Comparison of ENCODE assay signal across 20 cellular contexts in genomic region chr2:138867341-138867740, GRCh38.
DNase-seq lines count a peak whose midpoint lies in the region; ATAC-seq, FAIRE-seq and TF ChIP-seq lines count a peak whose summit lies in the region.
"Had no signal": no experiment of that assay in that cellular context is flagged by ENCODE, and none has a peak within 500 bp of the region (broad histone marks: within the 10 kb centered on the region; RNA-seq: fewer than 3 reads in every experiment).

No MANE protein-coding gene starts in this region.

- H3K27ac ChIP-seq in HepG2 (ENCODE audit: extremely low read length, insufficient read depth, low read length) (no peak overlapping the region), right lobe of liver (no peak overlapping the region), PC-9 (no peak overlapping the region)
- H3K27ac ChIP-seq: BLaER1, C4-2B had no signal

- WGBS in HepG2 (ENCODE audit: low lambda C conversion rate), result 2% methylated on average over 1 of the region's 1 CpG
- 92% methylated on average over 1 of the region's 1 CpG for WGBS in right lobe of liver (ENCODE audit: insufficient coverage, low coverage, low lambda C conversion rate, missing lambda C conversion rate)

- no peaks in the 10 kb centered on the region for H3K79me2 ChIP-seq in HepG2 (ENCODE audit: insufficient read depth, low read length)
- no peaks in the 10 kb centered on the region for H3K79me2 ChIP-seq in PC-9 (ENCODE audit: low read depth)

- no peaks in the 10 kb centered on the region for H3K9me2 ChIP-seq in PC-9 (ENCODE audit: insufficient read depth)

- FAIRE-seq in HepG2 (lab: Jason Lieb, UNC), result no peak
- FAIRE-seq in GM12892 (lab: Jason Lieb, UNC), result no peak
- FAIRE-seq: GM12891, H54 had no signal

- no peaks in the 10 kb centered on the region for H3K9me3 Mint-ChIP-seq in activated naive CD4-positive, alpha-beta T cell treated with anti-CD3 and anti-CD28 coated beads for 36 hours

- H3K36me3 ChIP-seq in HepG2 (replicated peaks in 1 of 2; ENCODE audit: control insufficient read depth in 1 of 2, insufficient read depth in 2 of 2, low read length in 2 of 2) (no peaks in the 10 kb centered on the region), right lobe of liver (no peaks in the 10 kb centered on the region), PC-9 (ENCODE audit: low read depth) (no peaks in the 10 kb centered on the region)
- H3K36me3 ChIP-seq: BLaER1, HAP-1 had no signal

- no peaks in the 10 kb centered on the region for H3K36me3 Mint-ChIP-seq in activated naive CD4-positive, alpha-beta T cell treated with anti-CD3 and anti-CD28 coated beads for 36 hours (ENCODE audit: low read depth)
- H3K36me3 Mint-ChIP-seq: CD4-positive, CD25-positive, alpha-beta regulatory T cell; CD8-positive, alpha-beta T cell had no signal

- no peak overlapping the region for H3K4me3 ChIP-seq in HepG2 (replicated peaks in 1 of 3; ENCODE audit: insufficient read depth in 1 of 3, low read depth in 2 of 3, low read length in 3 of 3)
- no peak overlapping the region for H3K4me3 ChIP-seq in right lobe of liver
- no peak overlapping the region for H3K4me3 ChIP-seq in PC-9
- H3K4me3 ChIP-seq: BLaER1, HAP-1 had no signal

- intact Hi-C loops in HepG2 (cut with micrococcal nuclease; ENCODE audit: unreplicated experiment) (no loop called here), right lobe of liver (cut with DNase I) (no loop called here), PC-9 (cut with micrococcal nuclease; ENCODE audit: unreplicated experiment) (no loop called here)
- intact Hi-C loops in activated naive CD4-positive, alpha-beta T cell treated with anti-CD3 and anti-CD28 coated beads for 36 hours (cut with micrococcal nuclease), result no loop called here

- no peak overlapping the region for H2AFZ ChIP-seq in HepG2 (ENCODE audit: low read length)
- H2AFZ ChIP-seq in PC-9, result 0 out of 2 replicates have a peak overlapping the region, but pooled peaks have one; percentile 11

- DNase-seq in HepG2 (ENCODE audit: low spot score), result no peak
- no peak for DNase-seq in right lobe of liver
- DNase-seq in NCI-H524 treated with DMSO at 0.1 percent for 48 hours (lab: John Stamatoyannopoulos, UW), result peak; percentile 55
- no peak for DNase-seq in PC-9
- DNase-seq in activated naive CD4-positive, alpha-beta T cell treated with anti-CD3 and anti-CD28 coated beads for 36 hours, result no peak
- no peak for DNase-seq in GM12892 (ENCODE audit: insufficient read length)
- DNase-seq: CD4-positive, CD25-positive, alpha-beta regulatory T cell; CD8-positive, alpha-beta T cell; DMS53; DMS79 treated with DMSO at 0.1 percent for 48 hours; GF-D8; GOT3; HFFc6 had no signal

- no peaks in the 10 kb centered on the region for H3K4me1 Mint-ChIP-seq in activated naive CD4-positive, alpha-beta T cell treated with anti-CD3 and anti-CD28 coated beads for 36 hours (ENCODE audit: low read depth)
- H3K4me1 Mint-ChIP-seq: B cell; CD4-positive, CD25-positive, alpha-beta regulatory T cell had no signal

- H3K9me3 ChIP-seq in HepG2 (ENCODE audit: low read length) (no peaks in the 10 kb centered on the region), right lobe of liver (no peaks in the 10 kb centered on the region), PC-9 (ENCODE audit: insufficient read depth, low read depth) (no peaks in the 10 kb centered on the region; the same call in 1 of the 2 replicates)
- H3K9me3 ChIP-seq: BLaER1, HAP-1 had no signal

- no peak for TF ChIP-seq CTCF in HepG2 (CRISPR knock-in tag; IDR thresholded peaks at IDR 0.05)
- TF ChIP-seq CTCF in right lobe of liver (IDR thresholded peaks at IDR 0.05), result no peak
- no peak for TF ChIP-seq CTCF in PC-9 (conservative IDR thresholded peaks at IDR 0.05)

- H4K20me1 ChIP-seq in HepG2 (ENCODE audit: insufficient read depth, low read length) (no peaks in the 10 kb centered on the region), PC-9 (ENCODE audit: insufficient read depth) (no peaks in the 10 kb centered on the region)
- H4K20me1 ChIP-seq: BLaER1 had no signal

- in situ Hi-C loops in HepG2 (cut with HindIII; ENCODE audit: extremely low pct_ligation_motif_present, low pct_unique_long_range_greater_than_20kb), result no loop called here

- BruUV-seq in HepG2 (replicated peaks; lab: Mats Ljungman, UMichigan) (no TSS peak), PC-9 (replicated peaks; lab: Mats Ljungman, UMichigan) (no TSS peak)

- no peak overlapping the region for H3K4me3 Mint-ChIP-seq in activated naive CD4-positive, alpha-beta T cell treated with anti-CD3 and anti-CD28 coated beads for 36 hours
- H3K4me3 Mint-ChIP-seq: B cell; CD4-positive, CD25-positive, alpha-beta regulatory T cell; CD8-positive, alpha-beta T cell; HFFc6 had no signal

- no peaks in the 10 kb centered on the region for H3K27me3 Mint-ChIP-seq in activated naive CD4-positive, alpha-beta T cell treated with anti-CD3 and anti-CD28 coated beads for 36 hours (ENCODE audit: low read depth)
- H3K27me3 Mint-ChIP-seq: B cell; CD4-positive, CD25-positive, alpha-beta regulatory T cell had no signal

- no peak overlapping the region for H3K27ac Mint-ChIP-seq in activated naive CD4-positive, alpha-beta T cell treated with anti-CD3 and anti-CD28 coated beads for 36 hours
- H3K27ac Mint-ChIP-seq: B cell; CD4-positive, CD25-positive, alpha-beta regulatory T cell; CD8-positive, alpha-beta T cell; HFFc6 had no signal

- H3K4me2 ChIP-seq in HepG2 (ENCODE audit: low read depth, low read length) (no peak overlapping the region), PC-9 (no peak overlapping the region)
- H3K4me2 ChIP-seq: BLaER1 had no signal

- TF ChIP-seq RAD21 in HepG2 (CRISPR knock-in tag; IDR thresholded peaks at IDR 0.05), result no peak

- H3K9ac ChIP-seq in HepG2 (ENCODE audit: insufficient read depth, low read depth, low read length), result no peak overlapping the region
- H3K9ac ChIP-seq: BLaER1 had no signal

- ATAC-seq in HepG2 (no peak), right lobe of liver (no peak), HG03196 (IDR thresholded peaks at IDR 0.05; ENCODE audit: unreplicated experiment) (no peak)
- ATAC-seq: CD8-positive, alpha-beta T cell had no signal

- no peak for TF ChIP-seq POLR2A in HepG2 (IDR thresholded peaks at IDR 0.05; ENCODE audit: insufficient read depth in 1 of 2, low read depth in 2 of 2, low read length in 2 of 2)
- TF ChIP-seq POLR2A in right lobe of liver (IDR thresholded peaks at IDR 0.05), result no peak
- no peak for TF ChIP-seq POLR2A in GM12892 (IDR thresholded peaks at IDR 0.05; ENCODE audit: low read depth, low read length)

- CTCF ChIA-PET in HepG2 (lab: Yijun Ruan, JAX; ENCODE audit: low intra/inter-chr PET ratio, low total read pairs) (no interaction called here), PC-9 (lab: Charles Lee) (no interaction called here)
- CTCF ChIA-PET in activated naive CD4-positive, alpha-beta T cell treated with anti-CD3 and anti-CD28 coated beads for 36 hours (lab: Charles Lee), result no interaction called here

- TF ChIP-seq EP300 in HepG2 (IDR thresholded peaks at IDR 0.05; ENCODE audit: low read depth in 2 of 2, low read length in 2 of 2) (no peak), HepG2 (CRISPR knock-in tag; IDR thresholded peaks at IDR 0.05; ENCODE audit: borderline replicate concordance) (no peak)

- H3K4me1 ChIP-seq in HepG2 (ENCODE audit: insufficient read depth, low read length) (no peaks in the 10 kb centered on the region), right lobe of liver (no peaks in the 10 kb centered on the region), PC-9 (replicated peaks; ENCODE audit: insufficient read depth) (no peaks in the 10 kb centered on the region)
- H3K4me1 ChIP-seq: BLaER1 had no signal

- no peaks in the 10 kb centered on the region for H3F3A ChIP-seq in PC-9 (ENCODE audit: insufficient read depth, low read depth)

- H3K27me3 ChIP-seq in HepG2 (ENCODE audit: control insufficient read depth in 1 of 2, insufficient read depth in 2 of 2, low read length in 2 of 2) (no peaks in the 10 kb centered on the region), right lobe of liver (no peaks in the 10 kb centered on the region), PC-9 (ENCODE audit: insufficient read depth, low read depth) (no peaks in the 10 kb centered on the region)
- H3K27me3 ChIP-seq: BLaER1 had no signal

- POLR2A ChIA-PET in HepG2 (lab: Yijun Ruan, JAX) (no interaction called here), PC-9 (lab: Charles Lee; ENCODE audit: unreplicated experiment) (no interaction called here)

TF ChIP-seq in HepG2, 621 proteins besides CTCF, POLR2A, EP300 and RAD21:
- TF ChIP-seq NFIB (CRISPR knock-in tag; IDR thresholded peaks at IDR 0.05; ENCODE audit: borderline replicate concordance) (no peak), CEBPB (IDR thresholded peaks at IDR 0.05; ENCODE audit: borderline replicate concordance, low read depth, low read length) (0 out of 2 replicates have a peak, but pooled peaks have one; percentile 3), MLLT10 (CRISPR knock-in tag; IDR thresholded peaks at IDR 0.05) (no peak)
